ENCODE assay signal across 15 cellular contexts in the genomic region with DNA sequence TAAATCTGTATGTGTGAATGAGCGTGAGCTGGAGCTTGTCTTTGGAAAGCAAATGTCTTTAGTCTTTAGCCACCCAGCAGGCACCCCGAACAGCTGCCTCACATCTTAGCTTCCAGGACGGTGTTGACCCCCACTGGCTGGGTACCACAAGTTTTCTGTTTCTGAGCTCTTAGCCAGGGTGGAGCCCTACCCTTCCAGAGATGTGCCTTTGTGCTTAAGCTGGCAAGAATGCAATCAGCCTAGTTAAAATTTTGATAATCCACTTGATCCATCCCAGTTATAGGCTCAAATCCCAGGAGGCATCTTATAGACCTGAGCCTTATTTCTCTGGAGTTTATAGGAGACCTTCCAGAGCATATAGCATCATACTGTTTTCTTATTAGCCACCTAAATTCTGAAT.
DNase-seq lines count a peak whose midpoint lies in the region; ATAC-seq, FAIRE-seq and TF ChIP-seq lines count a peak whose summit lies in the region.
"Had no signal": no experiment of that assay in that cellular context is flagged by ENCODE, and none has a peak within 500 bp of the region (broad histone marks: within the 10 kb centered on the region; RNA-seq: fewer than 3 reads in every experiment).

No MANE protein-coding gene starts in this region.

- DNase-seq in D721Med (ENCODE audit: insufficient read length, low spot score): peak; percentile 19
- DNase-seq in SK-N-MC (ENCODE audit: low read depth, low spot score): no peak
- DNase-seq in islet precursor cell: peak; percentile 14
- DNase-seq in AG08395 (ENCODE audit: low spot score): no peak
- no peak for DNase-seq in T-helper 2 cell
- DNase-seq in activated CD8-positive, alpha-beta memory T cell treated with anti-CD3 and anti-CD28 coated beads, Interleukin-2, amount 50 U/mL, for 48 hours: no peak
- DNase-seq: Caco-2; CD8-positive, alpha-beta memory T cell; DMS 273 treated with DMSO at 0.1 percent for 48 hours; H9 had no signal

- no peak for ATAC-seq in GM19324 (IDR thresholded peaks at IDR 0.05; ENCODE audit: low FRiP score, unreplicated experiment)
- ATAC-seq: HepG2 had no signal

- no peaks in the 10 kb centered on the region for H3K36me3 ChIP-seq in SK-N-MC (ENCODE audit: insufficient read depth, low read length)

- peak; percentile 58 for FAIRE-seq in D721Med (lab: Jason Lieb, UNC)
- FAIRE-seq: A204.1, HepG2, HTR-8/SVneo had no signal

- H3K4me3 ChIP-seq in SK-N-MC: peak overlapping the region; percentile 33; the same call in 1 of the 2 replicates
- H3K4me3 ChIP-seq: GM23248 had no signal

- peak overlapping the region; percentile 64 for H3K9ac ChIP-seq in SK-N-MC (ENCODE audit: insufficient read length)
- H3K9ac ChIP-seq: GM23248 had no signal

- peak overlapping the region; percentile 99 for H3K27ac ChIP-seq in SK-N-MC
- H3K27ac ChIP-seq: GM23248 had no signal

- TF ChIP-seq CTCF in D721Med (IDR thresholded peaks at IDR 0.05; ENCODE audit: insufficient read depth, missing control alignments): no peak

- H3K9me3 ChIP-seq in SK-N-MC (ENCODE audit: low read depth, low read length): no peaks in the 10 kb centered on the region
- H3K9me3 ChIP-seq: Caco-2 had no signal

Comparison
In these comparisons a context has a peak if more than half of its experiments do, and no peak if none do; other contexts are left out.
1. DNase-seq: peak in D721Med (single experiment) and islet precursor cell (single experiment); none in SK-N-MC (single experiment), AG08395 (single experiment), T-helper 2 cell (0 of 5) and activated CD8-positive, alpha-beta memory T cell treated with anti-CD3 and anti-CD28 coated beads, Interleukin-2, amount 50 U/mL, for 48 hours (single experiment).